In the genomic region with DNA sequence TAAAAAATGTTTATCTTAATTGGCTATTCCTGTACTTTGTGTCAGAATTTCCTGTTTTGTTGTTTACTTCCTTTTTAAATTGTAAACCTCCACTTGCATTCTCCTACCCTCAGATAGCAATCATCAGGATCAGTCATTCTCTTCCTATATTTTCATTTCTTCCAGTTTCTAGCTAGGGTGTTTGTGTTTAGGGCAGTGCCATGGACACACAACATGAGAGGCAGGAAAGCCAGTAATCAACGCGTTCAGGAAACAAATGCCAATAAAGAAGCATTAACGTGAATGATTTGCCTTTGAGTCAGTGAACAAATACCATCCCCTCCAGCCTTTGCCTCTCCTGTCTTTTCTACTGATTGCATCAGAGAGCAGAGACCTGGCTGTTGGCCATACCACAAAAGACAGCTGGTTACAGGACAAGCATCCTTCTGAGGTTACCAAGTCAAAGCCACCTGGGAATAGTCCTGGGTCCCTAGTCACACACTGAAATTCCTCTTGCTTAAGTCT, we compare ENCODE assay signal across 9 cellular contexts. TPM values are rescaled to one million over a fixed set of nuclear protein-coding genes. Genes with fewer than 3 reads are reported as not detected.
DNase-seq lines count a peak whose midpoint lies in the region; ATAC-seq and TF ChIP-seq lines count a peak whose summit lies in the region.
"Had no signal": no experiment of that assay in that cellular context is flagged by ENCODE, and none has a peak within 500 bp of the region (broad histone marks: within the 10 kb centered on the region; RNA-seq: fewer than 3 reads in every experiment).

No MANE protein-coding gene starts in this region.

- H3K4me3 ChIP-seq in body of pancreas = no peak overlapping the region
- peak overlapping the region; percentile 14 to 23 for H3K4me3 ChIP-seq in mucosa of rectum (ENCODE audit: low read length in 2 of 2)

- no peak for TF ChIP-seq POLR2A in body of pancreas (IDR thresholded peaks at IDR 0.05)

- H3K27me3 ChIP-seq in body of pancreas (no peaks in the 10 kb centered on the region), mucosa of rectum (ENCODE audit: control insufficient read depth in 2 of 2, insufficient read depth in 2 of 2, low read length in 2 of 2) (no peaks in the 10 kb centered on the region)

- intact Hi-C loops in body of pancreas (cut with DNase I) = no loop called here

- no peak for TF ChIP-seq CTCF in body of pancreas (IDR thresholded peaks at IDR 0.05)

- H3K36me3 Mint-ChIP-seq in stimulated activated naive B cell treated with anti-CD40 and anti-IgM and Interleukin-4, amounts not matched to agents 10 μg/mL and 1 μg/mL and 100 μg/mL, for 72 hours = no peaks in the 10 kb centered on the region
- H3K36me3 Mint-ChIP-seq: activated naive CD8-positive, alpha-beta T cell treated with anti-CD3 and anti-CD28 coated beads, Interleukin-2, amount 10 ng/mL, durations not matched to agents 7 days and 5 days had no signal

- H3K9ac ChIP-seq in mucosa of rectum (ENCODE audit: low read depth in 1 of 2, low read length in 2 of 2) = peak overlapping the region; percentile 42 to 47

- WGBS in body of pancreas, 2 donors = 15 to 22% methylated on average over 3 of the region's 3 CpGs

- H3K9me3 Mint-ChIP-seq in stimulated activated naive B cell treated with anti-CD40 and anti-IgM and Interleukin-4, amounts not matched to agents 10 μg/mL and 1 μg/mL and 100 μg/mL, for 72 hours = no peaks in the 10 kb centered on the region

- peak; percentile 70 for ATAC-seq in body of pancreas
- ATAC-seq in stimulated activated naive B cell treated with anti-CD40 and anti-IgM and Interleukin-4, amounts not matched to agents 10 μg/mL and 1 μg/mL and 100 μg/mL, for 72 hours (replicated peaks) = no peak

- H3K36me3 ChIP-seq in body of pancreas (replicated peaks in 1 of 2; ENCODE audit: insufficient read depth in 1 of 2, low read depth in 2 of 2) (no peaks in the 10 kb centered on the region), mucosa of rectum (ENCODE audit: control insufficient read depth in 2 of 2, insufficient read depth in 2 of 2, low read length in 2 of 2) (no peaks in the 10 kb centered on the region)

- peaks cover 8 to 29% of the 10 kb centered on the region in 2 donors for H3K27me3 Mint-ChIP-seq in stimulated activated naive B cell treated with anti-CD40 and anti-IgM and Interleukin-4, amounts not matched to agents 10 μg/mL and 1 μg/mL and 100 μg/mL, for 72 hours

- H3K4me1 ChIP-seq in body of pancreas (peaks cover 10% of the 10 kb centered on the region), mucosa of rectum (ENCODE audit: control insufficient read depth in 2 of 2, insufficient read depth in 2 of 2, low read length in 2 of 2) (peaks cover 0 to 14% of the 10 kb centered on the region in 2 donors)

- DNase-seq in COLO668 (lab: John Stamatoyannopoulos, UW; ENCODE audit: unreplicated experiment) = peak; percentile 81
- DNase-seq in NCI-H1105 treated with DMSO at 0.1 percent for 48 hours (lab: John Stamatoyannopoulos, UW) = peak; percentile 37
- DNase-seq in body of pancreas = peak; percentile 32 to 65 (median 46)
- DNase-seq in activated CD4-positive, alpha-beta T cell treated with anti-CD3 and anti-CD28 coated beads, Interleukin-2, amount 50 U/mL, for 1 hour = no peak
- DNase-seq in stimulated activated CD4-positive, alpha-beta T cell treated with anti-CD3 and anti-CD28 coated beads, Interleukin-2, amount 100 ng/mL, for 48 hours = no peak
- DNase-seq in iPS-NIHi7 (ENCODE audit: extremely low spot score) = no peak
- no peak for DNase-seq in stimulated activated naive B cell treated with anti-CD40 and anti-IgM and Interleukin-4, amounts not matched to agents 10 μg/mL and 1 μg/mL and 100 μg/mL, for 72 hours
- DNase-seq: activated naive CD8-positive, alpha-beta T cell treated with anti-CD3 and anti-CD28 coated beads, Interleukin-2, amount 10 ng/mL, durations not matched to agents 7 days and 5 days had no signal

- H3K27ac ChIP-seq in body of pancreas (peak overlapping the region in 1 of 4 donors; percentile 11), mucosa of rectum (ENCODE audit: low read depth in 2 of 2, low read length in 2 of 2) (peak overlapping the region; percentile 78 to 86)

- H3K4me1 Mint-ChIP-seq in stimulated activated naive B cell treated with anti-CD40 and anti-IgM and Interleukin-4, amounts not matched to agents 10 μg/mL and 1 μg/mL and 100 μg/mL, for 72 hours = peaks cover 0 to 7% of the 10 kb centered on the region in 2 donors
- H3K4me1 Mint-ChIP-seq: activated naive CD8-positive, alpha-beta T cell treated with anti-CD3 and anti-CD28 coated beads, Interleukin-2, amount 10 ng/mL, durations not matched to agents 7 days and 5 days had no signal

- H3K4me3 Mint-ChIP-seq in stimulated activated naive B cell treated with anti-CD40 and anti-IgM and Interleukin-4, amounts not matched to agents 10 μg/mL and 1 μg/mL and 100 μg/mL, for 72 hours = no peak overlapping the region
- H3K4me3 Mint-ChIP-seq: activated naive CD8-positive, alpha-beta T cell treated with anti-CD3 and anti-CD28 coated beads, Interleukin-2, amount 10 ng/mL, durations not matched to agents 7 days and 5 days had no signal

- H3K9me3 ChIP-seq in body of pancreas = no peaks in the 10 kb centered on the region
- H3K9me3 ChIP-seq in mucosa of rectum (ENCODE audit: control insufficient read depth in 2 of 2, low read length in 2 of 2) = no peaks in the 10 kb centered on the region

- no peak overlapping the region for H3K27ac Mint-ChIP-seq in stimulated activated naive B cell treated with anti-CD40 and anti-IgM and Interleukin-4, amounts not matched to agents 10 μg/mL and 1 μg/mL and 100 μg/mL, for 72 hours
- H3K27ac Mint-ChIP-seq: activated naive CD8-positive, alpha-beta T cell treated with anti-CD3 and anti-CD28 coated beads, Interleukin-2, amount 10 ng/mL, durations not matched to agents 7 days and 5 days had no signal

RNA-seq across cellular contexts. Expression of a gene that starts 56.7 kb away (rescaled TPM):
- total RNA-seq in body of pancreas = 10 to 100 TPM in 1 of 2 donors, 1 to 10 TPM in 1; 3.6 to 21.8 TPM

Comparison
In these comparisons a context has a peak if more than half of its experiments do, and no peak if none do; other contexts are left out.
1. DNase-seq: peak in COLO668 (single experiment), NCI-H1105 treated with DMSO at 0.1 percent for 48 hours (single experiment) and body of pancreas (4 of 4); none in activated CD4-positive, alpha-beta T cell treated with anti-CD3 and anti-CD28 coated beads, Interleukin-2, amount 50 U/mL, for 1 hour (single experiment), stimulated activated CD4-positive, alpha-beta T cell treated with anti-CD3 and anti-CD28 coated beads, Interleukin-2, amount 100 ng/mL, for 48 hours (0 of 2), iPS-NIHi7 (single experiment) and stimulated activated naive B cell treated with anti-CD40 and anti-IgM and Interleukin-4, amounts not matched to agents 10 μg/mL and 1 μg/mL and 100 μg/mL, for 72 hours (single experiment).
2. H3K4me3 ChIP-seq: peak in mucosa of rectum (2 of 2); none in body of pancreas (0 of 2).